1 cellular context compared by ENCODE assay signal in the genomic region with DNA sequence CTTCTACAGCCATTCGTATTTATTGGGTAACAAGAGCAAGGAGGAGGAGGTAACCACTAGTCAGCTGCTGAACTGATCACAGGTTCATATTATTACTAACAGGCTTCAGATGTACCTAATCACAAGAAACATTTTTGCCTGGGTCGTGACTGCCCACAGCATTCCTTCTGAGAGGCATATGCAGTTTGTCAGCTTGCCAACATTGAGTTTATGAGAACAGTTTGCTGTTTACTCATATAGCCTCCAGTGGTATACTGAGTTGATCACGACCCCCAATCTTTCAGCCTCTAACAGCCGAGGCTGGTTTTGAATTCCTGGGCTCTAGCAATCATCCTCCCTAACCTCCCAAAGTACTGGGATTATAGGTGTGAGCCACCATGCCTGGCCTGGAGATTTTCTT.
TF ChIP-seq lines count a peak whose summit lies in the region.

No MANE protein-coding gene starts in this region.

TF ChIP-seq in IMR-90, 13 proteins besides CTCF, POLR2A, EP300 and RAD21 (continued from another document):
- TF ChIP-seq ELK1 (IDR thresholded peaks at IDR 0.05; ENCODE audit: borderline replicate concordance, low read depth, low read length) = no peak
- no peak for TF ChIP-seq MAFK (IDR thresholded peaks at IDR 0.05; ENCODE audit: low read depth, low read length)
- no peak for TF ChIP-seq RCOR1 (IDR thresholded peaks at IDR 0.05; ENCODE audit: insufficient replicate concordance, low read length)
- no peak for TF ChIP-seq MAZ (IDR thresholded peaks at IDR 0.05; ENCODE audit: borderline replicate concordance, low read depth, low read length)
- TF ChIP-seq RFX5 (IDR thresholded peaks at IDR 0.05; ENCODE audit: low read depth, low read length) = no peak
- no peak for TF ChIP-seq BHLHE40 (IDR thresholded peaks at IDR 0.05; ENCODE audit: low read depth, low read length)
- no peak for TF ChIP-seq NFE2L2 (IDR thresholded peaks at IDR 0.05; ENCODE audit: low read depth, low read length)
- no peak for TF ChIP-seq MXI1 (IDR thresholded peaks at IDR 0.05; ENCODE audit: borderline replicate concordance, low read depth, low read length)
- TF ChIP-seq SMC3 (IDR thresholded peaks at IDR 0.05; ENCODE audit: low read depth, low read length) = no peak
